Comparison of ENCODE assay signal across 7 cellular contexts in the genomic region with DNA sequence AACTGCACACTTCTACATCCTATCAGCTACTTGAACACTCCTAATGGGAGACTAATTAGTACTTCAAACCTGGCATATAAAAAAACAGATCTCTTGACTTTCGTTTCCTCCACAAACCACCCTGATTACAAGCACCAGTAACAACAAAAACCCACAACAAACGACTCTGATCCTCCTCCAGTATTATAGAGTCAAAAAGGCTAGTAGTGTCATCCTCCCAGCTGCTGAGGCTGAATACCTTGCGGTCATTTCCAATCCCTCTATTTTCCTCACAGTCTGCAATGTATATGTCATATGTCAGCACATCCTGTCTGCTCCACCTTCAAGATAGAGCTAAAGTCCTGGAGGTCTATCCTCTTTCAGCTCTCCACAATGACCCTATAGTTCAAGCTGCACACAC.
"Had no signal": no experiment of that assay in that cellular context is flagged by ENCODE, and none has a peak within 500 bp of the region (broad histone marks: within the 10 kb centered on the region; RNA-seq: fewer than 3 reads in every experiment).

No MANE protein-coding gene starts in this region.

- DNase-seq: H9, HCEC 1CT, KBM-7 had no signal

- H3K4me2 ChIP-seq: GM23338 had no signal

- H2AFZ ChIP-seq: GM23338 had no signal

- H3K4me1 Mint-ChIP-seq: GM23338 had no signal

- H3K9me3 Mint-ChIP-seq: H9 had no signal

- H3K4me3 ChIP-seq: GM23338 had no signal

- H3K36me3 Mint-ChIP-seq: IgD-negative memory B cell had no signal

- H3K27ac Mint-ChIP-seq: GM23338, IgD-negative memory B cell had no signal

- H3K4me3 Mint-ChIP-seq: GM23338, H9, IgD-negative memory B cell had no signal

- H3K27me3 Mint-ChIP-seq: IgD-negative memory B cell had no signal

- H3K27ac ChIP-seq: HL-60 had no signal

- ATAC-seq: GM23338, HepG2 had no signal
